ENCODE assay signal across 19 cellular contexts in genomic region chr9:23672121-23672520, GRCh38.
A peak's percentile ranks its signal among the peaks of the same experiment; 100 is the strongest.
DNase-seq lines count a peak whose midpoint lies in the region; ATAC-seq lines count a peak whose summit lies in the region.
"Had no signal": no experiment of that assay in that cellular context is flagged by ENCODE, and none has a peak within 500 bp of the region (broad histone marks: within the 10 kb centered on the region; RNA-seq: fewer than 3 reads in every experiment).

No MANE protein-coding gene starts in this region.

- peak overlapping the region; percentile 45 for H3K27ac ChIP-seq in SJCRH30
- H3K27ac ChIP-seq: HL-60 had no signal

- ATAC-seq in GM19463 (IDR thresholded peaks at IDR 0.05; ENCODE audit: unreplicated experiment): no peak
- ATAC-seq: GM12878, GM23338 had no signal

- no peak overlapping the region for H3K4me3 ChIP-seq in SJCRH30
- H3K4me3 ChIP-seq: GM12878, GM23338 had no signal

- no peaks in the 10 kb centered on the region for H3K27me3 ChIP-seq in SJCRH30
- H3K27me3 ChIP-seq: BE2C had no signal

- H3K36me3 ChIP-seq in SJCRH30: peaks cover 66% of the 10 kb centered on the region
- H3K36me3 ChIP-seq: BE2C had no signal

- no peaks in the 10 kb centered on the region for H3K9me3 ChIP-seq in SJCRH30 (replicated peaks)
- H3K9me3 ChIP-seq: Caco-2 had no signal

- peaks cover 13% of the 10 kb centered on the region for H3K4me1 ChIP-seq in SJCRH30
- H3K4me1 ChIP-seq: BE2C, Caco-2 had no signal

- DNase-seq in NCI-H2171 (lab: John Stamatoyannopoulos, UW): peak; percentile 14
- DNase-seq in NCI-H524 treated with DMSO at 0.1 percent for 48 hours (lab: John Stamatoyannopoulos, UW): peak; percentile 15
- DNase-seq in SJCRH30: peak; percentile 32 to 65
- peak; percentile 9 for DNase-seq in left kidney (ENCODE audit: low read depth, low spot score)
- no peak for DNase-seq in NCI-H510A treated with DMSO at 0.1 percent for 48 hours (lab: John Stamatoyannopoulos, UW)
- DNase-seq in NCI-H1694 (lab: John Stamatoyannopoulos, UW): no peak
- no peak for DNase-seq in inferior parietal cortex (ENCODE audit: extremely low spot score)
- DNase-seq: ACHN; BE2C; Caco-2; CD4-positive, alpha-beta T cell; DMS53; DND-41; EL; HCEC 1CT had no signal

Comparison
In these comparisons a context has a peak if more than half of its experiments do, and no peak if none do; other contexts are left out.
1. DNase-seq: peak in NCI-H2171 (single experiment), NCI-H524 treated with DMSO at 0.1 percent for 48 hours (single experiment), SJCRH30 (2 of 2) and left kidney (single experiment); none in NCI-H510A treated with DMSO at 0.1 percent for 48 hours (single experiment), NCI-H1694 (single experiment) and inferior parietal cortex (single experiment).